In the genomic region with DNA sequence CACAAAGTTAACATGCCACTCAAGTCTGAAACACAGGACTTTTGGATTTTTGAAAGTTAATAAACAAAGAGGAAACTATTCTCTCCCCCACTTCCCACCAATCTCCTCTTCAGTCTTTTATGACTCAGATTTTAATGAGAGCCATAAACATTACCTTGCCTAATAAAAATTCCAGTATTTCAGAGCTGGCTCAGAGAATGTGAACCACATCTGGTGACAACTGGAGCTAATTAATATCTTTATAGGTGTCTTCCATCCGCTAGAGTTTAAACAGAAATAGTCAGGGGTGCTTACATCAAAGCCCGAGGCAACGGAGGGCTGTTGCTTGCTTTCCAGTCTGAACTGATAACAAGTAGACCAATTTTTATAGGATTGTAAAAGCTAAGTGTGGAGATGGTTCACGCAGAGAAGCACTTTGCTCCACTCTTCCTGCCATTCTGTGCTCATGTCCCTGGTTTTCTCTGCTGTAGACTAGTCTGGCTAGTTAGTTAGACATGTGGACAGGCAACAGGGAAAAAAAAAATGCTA, we compare ENCODE assay signal across 26 cellular contexts.
DNase-seq lines count a peak whose midpoint lies in the region; ATAC-seq and TF ChIP-seq lines count a peak whose summit lies in the region.
"Had no signal": no experiment of that assay in that cellular context is flagged by ENCODE, and none has a peak within 500 bp of the region (broad histone marks: within the 10 kb centered on the region; RNA-seq: fewer than 3 reads in every experiment).

No MANE protein-coding gene starts in this region.

- H3K27me3 Mint-ChIP-seq in CD14-positive monocyte (ENCODE audit: low read depth in 3 of 3), result peaks cover 0 to 8% (median 2%) of the 10 kb centered on the region in 3 donors
- H3K27me3 Mint-ChIP-seq: activated B cell treated with CpG ODN at 0.5 μM for 24 hours; activated CD4-positive, alpha-beta memory T cell treated with anti-CD3 and anti-CD28 coated beads for 36 hours; B cell had no signal

- H3K4me1 ChIP-seq in Panc1 (ENCODE audit: control insufficient read depth, insufficient read depth, low read length), result peaks cover 11% of the 10 kb centered on the region
- H3K4me1 ChIP-seq in hepatocyte (ENCODE audit: insufficient read depth), result peaks cover 13% of the 10 kb centered on the region

- POLR2A ChIA-PET in Panc1 (lab: Charles Lee), result no interaction called here

- no peaks in the 10 kb centered on the region for H3K9me2 ChIP-seq in hepatocyte (replicated peaks; ENCODE audit: insufficient read depth)

- no peaks in the 10 kb centered on the region for H3K4me1 Mint-ChIP-seq in CD14-positive monocyte
- H3K4me1 Mint-ChIP-seq: activated B cell treated with CpG ODN at 0.5 μM for 24 hours; B cell; naive thymus-derived CD8-positive, alpha-beta T cell had no signal

- H3K27ac ChIP-seq in 22Rv1 (0 out of 2 replicates have a peak overlapping the region, but pooled peaks have one; percentile 12), Panc1 (ENCODE audit: low read length) (0 out of 2 replicates have a peak overlapping the region, but pooled peaks have one; percentile 9), hepatocyte (no peak overlapping the region)
- H3K27ac ChIP-seq: stomach had no signal

- H3K27ac Mint-ChIP-seq in CD14-positive monocyte, result no peak overlapping the region
- H3K27ac Mint-ChIP-seq: activated B cell treated with CpG ODN at 0.5 μM for 24 hours; activated CD4-positive, alpha-beta memory T cell treated with anti-CD3 and anti-CD28 coated beads for 36 hours; B cell; naive thymus-derived CD8-positive, alpha-beta T cell had no signal

- in situ Hi-C loops in Panc1 (cut with HindIII; ENCODE audit: low pct_unique_long_range_greater_than_20kb, low sequenced_read_pairs), result no loop called here

- no peaks in the 10 kb centered on the region for H3K36me3 Mint-ChIP-seq in CD14-positive monocyte
- H3K36me3 Mint-ChIP-seq: activated CD4-positive, alpha-beta memory T cell treated with anti-CD3 and anti-CD28 coated beads for 36 hours; brain; naive thymus-derived CD8-positive, alpha-beta T cell had no signal

- peak overlapping the region; percentile 32 for H3K4me2 ChIP-seq in hepatocyte

- peak; percentile 45 for DNase-seq in H4 (ENCODE audit: low spot score)
- DNase-seq in Panc1 (ENCODE audit: low read depth, low spot score), result no peak
- peak; percentile 26 for DNase-seq in hepatocyte (ENCODE audit: low spot score)
- no peak for DNase-seq in foreskin fibroblast
- DNase-seq in CD14-positive monocyte (ENCODE audit: low spot score), result no peak
- DNase-seq in dermis blood vessel endothelial cell, result no peak
- DNase-seq: activated B cell treated with CpG ODN at 0.5 μM for 24 hours; activated CD4-positive, alpha-beta memory T cell treated with anti-CD3 and anti-CD28 coated beads for 36 hours; activated gamma-delta T cell; effector CD8-positive, alpha-beta T cell; GF-D8; H7; Karpas-422; left cardiac atrium; naive thymus-derived CD8-positive, alpha-beta T cell; NCI-H510A treated with DMSO at 0.1 percent for 48 hours; RPMI8226; stomach; T-helper 9 cell had no signal

- CTCF ChIA-PET in Panc1 (lab: Charles Lee), result no interaction called here

- H2AFZ ChIP-seq in hepatocyte, result no peak overlapping the region

- ATAC-seq in Panc1 (peak; percentile 84), HG02852 (IDR thresholded peaks at IDR 0.05; ENCODE audit: unreplicated experiment) (no peak)
- ATAC-seq: esophagus mucosa; left cardiac atrium; naive thymus-derived CD8-positive, alpha-beta T cell; SK-N-SH treated with all-trans-retinoic acid at 6 μM for 48 hours had no signal

- no peak for TF ChIP-seq CTCF in 22Rv1 (IDR thresholded peaks at IDR 0.05)
- TF ChIP-seq CTCF in Panc1 (IDR thresholded peaks at IDR 0.05), result no peak
- no peak for TF ChIP-seq CTCF in hepatocyte (IDR thresholded peaks at IDR 0.05; ENCODE audit: poor library complexity)
- no peak for TF ChIP-seq CTCF in foreskin fibroblast (IDR thresholded peaks at IDR 0.05; ENCODE audit: low read depth, low read length)
- no peak for TF ChIP-seq CTCF in CD14-positive monocyte (IDR thresholded peaks at IDR 0.05)

- H3K36me3 ChIP-seq in Panc1 (ENCODE audit: control insufficient read depth, insufficient read depth, low read length), result no peaks in the 10 kb centered on the region; the same call in 1 of the 2 replicates
- no peaks in the 10 kb centered on the region for H3K36me3 ChIP-seq in hepatocyte (replicated peaks; ENCODE audit: insufficient read depth, low read depth)
- H3K36me3 ChIP-seq: stomach, tibial nerve had no signal

- H3K9me3 ChIP-seq in Panc1 (ENCODE audit: control insufficient read depth, insufficient read depth, low read depth, low read length) (no peaks in the 10 kb centered on the region), hepatocyte (ENCODE audit: low read depth) (no peaks in the 10 kb centered on the region)
- H3K9me3 ChIP-seq: stomach, tibial nerve had no signal

- WGBS in hepatocyte (ENCODE audit: low lambda C conversion rate, missing lambda C conversion rate), result 3% methylated on average over 4 of the region's 4 CpGs

- no peaks in the 10 kb centered on the region for H3K27me3 ChIP-seq in Panc1 (ENCODE audit: control insufficient read depth, insufficient read depth, low read length)
- no peaks in the 10 kb centered on the region for H3K27me3 ChIP-seq in hepatocyte
- H3K27me3 ChIP-seq: stomach, tibial nerve had no signal

- no peaks in the 10 kb centered on the region for H3K79me2 ChIP-seq in hepatocyte

- no peak overlapping the region for H3K4me3 ChIP-seq in Panc1 (ENCODE audit: low read depth in 2 of 2, low read length in 2 of 2)
- H3K4me3 ChIP-seq in hepatocyte, result no peak overlapping the region
- H3K4me3 ChIP-seq in foreskin fibroblast (ENCODE audit: low read depth in 1 of 2, low read length in 2 of 2), result no peak overlapping the region
- H3K4me3 ChIP-seq: stomach, tibial nerve had no signal

- intact Hi-C loops in Panc1 (cut with micrococcal nuclease; ENCODE audit: unreplicated experiment), result no loop called here
- intact Hi-C loops in CD14-positive monocyte (cut with micrococcal nuclease), result no loop called here

- no TSS peak for BruUV-seq in Panc1 (replicated peaks; lab: Mats Ljungman, UMichigan)

- H3K4me3 Mint-ChIP-seq in CD14-positive monocyte, result no peak overlapping the region
- H3K4me3 Mint-ChIP-seq: activated B cell treated with CpG ODN at 0.5 μM for 24 hours; activated CD4-positive, alpha-beta memory T cell treated with anti-CD3 and anti-CD28 coated beads for 36 hours; B cell; naive thymus-derived CD8-positive, alpha-beta T cell had no signal

- peaks cover 0 to 3% (median 0%) of the 10 kb centered on the region in 7 donors for H3K9me3 Mint-ChIP-seq in CD14-positive monocyte
- H3K9me3 Mint-ChIP-seq: brain had no signal

- no peaks in the 10 kb centered on the region for H4K20me1 ChIP-seq in hepatocyte (ENCODE audit: insufficient read depth, poor library complexity, severe bottlenecking)

Comparison
In these comparisons a context has a peak if more than half of its experiments do, and no peak if none do; other contexts are left out.
1. DNase-seq: peak in H4 (single experiment) and hepatocyte (single experiment); none in Panc1 (single experiment), foreskin fibroblast (0 of 2), CD14-positive monocyte (single experiment) and dermis blood vessel endothelial cell (single experiment).